Comparison of ENCODE assay signal across 8 cellular contexts in the genomic region with DNA sequence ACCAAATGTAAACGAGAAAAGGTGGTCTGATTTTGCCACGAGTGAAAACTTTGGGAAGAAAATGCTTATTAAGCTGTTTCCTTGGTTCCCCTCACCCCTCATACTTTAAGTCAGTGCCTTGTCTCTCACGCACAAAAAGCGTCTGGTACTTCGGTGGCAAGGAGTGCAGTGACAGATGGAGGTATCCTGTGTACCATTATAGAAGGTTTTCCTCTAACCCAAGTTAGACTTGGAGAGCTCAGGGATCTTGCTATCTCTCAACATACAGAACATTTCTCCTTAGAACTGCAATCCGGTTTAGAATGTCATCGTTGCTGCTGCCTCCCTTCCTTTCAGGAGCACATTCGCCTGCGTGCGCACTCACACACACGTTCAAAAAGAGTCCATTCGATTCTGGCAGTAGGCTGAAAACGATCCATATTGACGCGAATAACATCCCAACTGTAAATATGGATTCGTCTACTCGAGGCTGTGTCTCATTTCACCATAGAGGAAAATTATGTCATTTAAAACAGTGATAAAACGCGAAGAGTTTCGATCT. TPM values are rescaled to one million over a fixed set of nuclear protein-coding genes. Genes with fewer than 3 reads are reported as not detected.
DNase-seq lines count a peak whose midpoint lies in the region; ATAC-seq, FAIRE-seq and TF ChIP-seq lines count a peak whose summit lies in the region.

No MANE protein-coding gene starts in this region.

- TF ChIP-seq POLR2A in Peyer's patch (IDR thresholded peaks at IDR 0.05), result peak in 1 of 2 donors; percentile 22

- CTCF ChIA-PET in CD4-positive, alpha-beta T cell (lab: Charles Lee), result no interaction called here

- H3K4me3 ChIP-seq in Peyer's patch (peak overlapping the region; percentile 58 to 83 (median 79)), epithelial cell of esophagus (ENCODE audit: low read length) (peak overlapping the region; percentile 94), mucosa of rectum (ENCODE audit: low read length in 2 of 2) (peak overlapping the region; percentile 95 to 99)

- peak overlapping the region; percentile 89 to 98 (median 95) for H3K27ac ChIP-seq in Peyer's patch
- peak overlapping the region; percentile 99 for H3K27ac ChIP-seq in mucosa of rectum (ENCODE audit: low read depth in 2 of 2, low read length in 2 of 2)
- no peak overlapping the region for H3K27ac ChIP-seq in CD4-positive, alpha-beta T cell (ENCODE audit: low read depth, low read length)

- DNase-seq in CD1c-positive myeloid dendritic cell (ENCODE audit: extremely low spot score) (peak; percentile 20), HTR-8/SVneo (ENCODE audit: insufficient read length, low spot score) (peak; percentile 23), Peyer's patch (peak in 2 of 3 donors; percentile 37 to 58), epithelial cell of esophagus (ENCODE audit: low read depth) (peak; percentile 57)
- DNase-seq in CD4-positive, alpha-beta T cell, result no peak
- DNase-seq in NK-92 treated with Interleukin-12 subunit alpha and Interleukin-12 subunit beta, amount 100 ng/mL, for 24 hours (lab: John Stamatoyannopoulos, UW), result no peak

- H3K27me3 ChIP-seq in Peyer's patch, result no peaks in the 10 kb centered on the region
- peaks cover 0 to 3% of the 10 kb centered on the region in 2 donors for H3K27me3 ChIP-seq in mucosa of rectum (ENCODE audit: control insufficient read depth in 2 of 2, insufficient read depth in 2 of 2, low read length in 2 of 2)
- peaks cover 76% of the 10 kb centered on the region for H3K27me3 ChIP-seq in CD4-positive, alpha-beta T cell (ENCODE audit: control insufficient read depth, insufficient read depth, low read length)

- H3K36me3 Mint-ChIP-seq in CD4-positive, alpha-beta T cell (ENCODE audit: low read depth), result no peaks in the 10 kb centered on the region

- POLR2A ChIA-PET in CD4-positive, alpha-beta T cell (lab: Charles Lee), result no interaction called here

- H3K9me3 ChIP-seq in Peyer's patch, result no peaks in the 10 kb centered on the region
- no peaks in the 10 kb centered on the region for H3K9me3 ChIP-seq in mucosa of rectum (ENCODE audit: control insufficient read depth in 2 of 2, low read length in 2 of 2)
- no peaks in the 10 kb centered on the region for H3K9me3 ChIP-seq in CD4-positive, alpha-beta T cell (ENCODE audit: control insufficient read depth, low read length)

- H3K9ac ChIP-seq in mucosa of rectum (ENCODE audit: low read depth in 1 of 2, low read length in 2 of 2), result peak overlapping the region; percentile 87 to 99

- ATAC-seq in GM19455 (IDR thresholded peaks at IDR 0.05; ENCODE audit: unreplicated experiment), result no peak
- ATAC-seq in CD4-positive, alpha-beta T cell (ENCODE audit: poor library complexity), result no peak

- FAIRE-seq in HTR-8/SVneo (lab: Jason Lieb, UNC), result peak; percentile 94

- H3K4me3 Mint-ChIP-seq in CD4-positive, alpha-beta T cell, result no peak overlapping the region

- no peaks in the 10 kb centered on the region for H3K9me3 Mint-ChIP-seq in CD4-positive, alpha-beta T cell

- intact Hi-C loops in CD4-positive, alpha-beta T cell (cut with DNase I, micrococcal nuclease), result loop anchor here (5.0 to 10.0 kb wide), 2 partner anchors 1541 to 1674 kb away; no protein-coding TSS in a partner anchor

- TF ChIP-seq CTCF in Peyer's patch (IDR thresholded peaks at IDR 0.05) (no peak), epithelial cell of esophagus (IDR thresholded peaks at IDR 0.05; ENCODE audit: insufficient read depth, low read depth, low read length, missing control alignments) (no peak)
- no peak for TF ChIP-seq CTCF in CD4-positive, alpha-beta T cell (IDR thresholded peaks at IDR 0.05)

- peaks cover 5% of the 10 kb centered on the region for H3K4me1 Mint-ChIP-seq in CD4-positive, alpha-beta T cell (ENCODE audit: low read depth)

- peaks cover 45% of the 10 kb centered on the region for H3K27me3 Mint-ChIP-seq in CD4-positive, alpha-beta T cell

- H3K36me3 ChIP-seq in Peyer's patch (no peaks in the 10 kb centered on the region), mucosa of rectum (ENCODE audit: control insufficient read depth in 2 of 2, insufficient read depth in 2 of 2, low read length in 2 of 2) (peaks cover 0 to 5% of the 10 kb centered on the region in 2 donors)

- H3K27ac Mint-ChIP-seq in CD4-positive, alpha-beta T cell, result no peak overlapping the region

- peaks cover 0 to 9% (median 0%) of the 10 kb centered on the region in 4 donors for H3K4me1 ChIP-seq in Peyer's patch
- peaks cover 11 to 12% of the 10 kb centered on the region in 2 donors for H3K4me1 ChIP-seq in mucosa of rectum (ENCODE audit: control insufficient read depth in 2 of 2, insufficient read depth in 2 of 2, low read length in 2 of 2)

RNA-seq across cellular contexts. Expression of a gene that starts 1.1 kb away (rescaled TPM):
- 10 to 100 TPM; 33.7 to 42.9 (median 36.7) TPM for total RNA-seq in Peyer's patch
- total RNA-seq in CD4-positive, alpha-beta T cell, result under 1 TPM; 0.63 to 0.70 TPM

Comparison
In these comparisons a context has a peak if more than half of its experiments do, and no peak if none do; other contexts are left out.
1. DNase-seq: peak in CD1c-positive myeloid dendritic cell (single experiment), HTR-8/SVneo (single experiment), Peyer's patch (2 of 3) and epithelial cell of esophagus (single experiment); none in CD4-positive, alpha-beta T cell (0 of 10) and NK-92 treated with Interleukin-12 subunit alpha and Interleukin-12 subunit beta, amount 100 ng/mL, for 24 hours (single experiment).
2. RNA of a gene that starts 1.1 kb away (total RNA-seq): 33.7 to 42.9 TPM in Peyer's patch; 0.63 to 0.70 TPM in CD4-positive, alpha-beta T cell; every median in the first group is over 10 times any median in the second.
3. Peak in every context shown above with its lines, with median percentiles within 50 percentile points of each other: H3K4me3 ChIP-seq.